Comparison of ENCODE assay signal across 14 cellular contexts in genomic region chr10:80163741-80164341, GRCh38. TPM values are rescaled to one million over a fixed set of nuclear protein-coding genes. Genes with fewer than 3 reads are reported as not detected.
DNase-seq lines count a peak whose midpoint lies in the region; ATAC-seq, FAIRE-seq and TF ChIP-seq lines count a peak whose summit lies in the region.
"Had no signal": no experiment of that assay in that cellular context is flagged by ENCODE, and none has a peak within 500 bp of the region (broad histone marks: within the 10 kb centered on the region; RNA-seq: fewer than 3 reads in every experiment).

No MANE protein-coding gene starts in this region.

- FAIRE-seq in astrocyte (lab: Jason Lieb, UNC), result no peak

- H4K20me1 ChIP-seq in astrocyte (ENCODE audit: insufficient read depth, low read length), result peaks cover 70% of the 10 kb centered on the region

- H3K27ac Mint-ChIP-seq in astrocyte (ENCODE audit: unreplicated experiment), result no peak overlapping the region
- H3K27ac Mint-ChIP-seq: activated T-cell treated with anti-CD3 and anti-CD28 coated beads, Interleukin-2, amount 50 U/mL, for 72 hours; nephron had no signal

- TF ChIP-seq POLR2A in thyroid gland (IDR thresholded peaks at IDR 0.05), result no peak

- H3K27me3 ChIP-seq in astrocyte (ENCODE audit: insufficient read depth, low read length) (no peaks in the 10 kb centered on the region), thyroid gland (no peaks in the 10 kb centered on the region)

- no peaks in the 10 kb centered on the region for H3K27me3 Mint-ChIP-seq in astrocyte (ENCODE audit: low read depth, unreplicated experiment)

- ATAC-seq in HG03571 (IDR thresholded peaks at IDR 0.05; ENCODE audit: unreplicated experiment), result no peak
- ATAC-seq: activated T-cell treated with anti-CD3 and anti-CD28 coated beads, Interleukin-2, amount 50 U/mL, for 72 hours had no signal

- H3K9me3 Mint-ChIP-seq in astrocyte (ENCODE audit: unreplicated experiment), result no peaks in the 10 kb centered on the region
- H3K9me3 Mint-ChIP-seq: activated T-cell treated with anti-CD3 and anti-CD28 coated beads, Interleukin-2, amount 50 U/mL, for 72 hours; nephron had no signal

- DNase-seq in DMS 273 (lab: John Stamatoyannopoulos, UW; ENCODE audit: unreplicated experiment) (peak; percentile 4), DMS 273 treated with DMSO at 0.1 percent for 48 hours (lab: John Stamatoyannopoulos, UW) (no peak), astrocyte (ENCODE audit: low read depth) (peak; percentile 76), hepatic stellate cell (ENCODE audit: low spot score) (peak; percentile 69), thyroid gland (no peak), SHP77 (lab: John Stamatoyannopoulos, UW) (no peak), NCI-H1694 treated with DMSO at 0.1 percent for 48 hours (lab: John Stamatoyannopoulos, UW) (no peak)
- DNase-seq: activated T-cell treated with anti-CD3 and anti-CD28 coated beads, Interleukin-2, amount 50 U/mL, for 72 hours; RPMI8226 had no signal

- H3K4me2 ChIP-seq in astrocyte (ENCODE audit: low read length), result peak overlapping the region; percentile 55
- H3K4me2 ChIP-seq: KMS-11 had no signal

- H3K27ac ChIP-seq in astrocyte (ENCODE audit: low read depth, low read length), result no peak overlapping the region
- H3K27ac ChIP-seq in thyroid gland, result peak overlapping the region in 2 of 3 donors; percentile 13 to 23
- H3K27ac ChIP-seq: 22Rv1, epithelial cell of prostate, KMS-11 had no signal

- no peak overlapping the region for H3K4me3 Mint-ChIP-seq in astrocyte (ENCODE audit: unreplicated experiment)
- H3K4me3 Mint-ChIP-seq: activated T-cell treated with anti-CD3 and anti-CD28 coated beads, Interleukin-2, amount 50 U/mL, for 72 hours; nephron had no signal

- H3K4me1 ChIP-seq in astrocyte (ENCODE audit: insufficient read depth, low read length) (peaks cover 40% of the 10 kb centered on the region), thyroid gland (peaks cover 0 to 61% of the 10 kb centered on the region in 2 donors)

- H3K9me3 ChIP-seq in astrocyte (ENCODE audit: insufficient read depth, low read depth, low read length), result no peaks in the 10 kb centered on the region
- H3K9me3 ChIP-seq in thyroid gland, result no peaks in the 10 kb centered on the region

- TF ChIP-seq CTCF in astrocyte (IDR thresholded peaks at IDR 0.05; ENCODE audit: insufficient read depth, low read depth, low read length), result no peak
- TF ChIP-seq CTCF in thyroid gland (IDR thresholded peaks at IDR 0.05), result no peak

- peaks cover 8% of the 10 kb centered on the region for H3K79me2 ChIP-seq in astrocyte (ENCODE audit: insufficient read depth, low read length)

- H3K36me3 Mint-ChIP-seq in astrocyte (ENCODE audit: low read depth, unreplicated experiment), result peaks cover 32% of the 10 kb centered on the region

- intact Hi-C loops in thyroid gland (cut with DNase I), result no loop called here

- H2AFZ ChIP-seq in astrocyte (ENCODE audit: low read depth, low read length), result no peak overlapping the region

- 78 to 82% methylated on average over 7 to 8 of the region's 8 CpGs for WGBS in thyroid gland, 2 donors

- H3K4me1 Mint-ChIP-seq in astrocyte (ENCODE audit: low read depth, unreplicated experiment), result peaks cover 27% of the 10 kb centered on the region

- no peak overlapping the region for H3K9ac ChIP-seq in astrocyte (ENCODE audit: low read length)
- H3K9ac ChIP-seq: KMS-11 had no signal

- H3K36me3 ChIP-seq in astrocyte (ENCODE audit: insufficient read depth, low read length) (peaks cover 23% of the 10 kb centered on the region), thyroid gland (peaks cover 22 to 39% of the 10 kb centered on the region in 2 donors)

- H3K4me3 ChIP-seq in astrocyte (ENCODE audit: insufficient read depth, low read depth, low read length), result no peak overlapping the region
- no peak overlapping the region for H3K4me3 ChIP-seq in thyroid gland (replicated peaks in 1 of 3)

RNA-seq across cellular contexts. Expression of gene PLAC9, which starts 31.3 kb away (rescaled TPM):
- total RNA-seq in astrocyte (1.5 and 2.3 TPM in 2 replicates), thyroid gland (10 to 100 TPM in 3 of 4 donors, 1 to 10 TPM in 1; 5.5 to 65.6 (median 33.6) TPM)
- total RNA-seq: activated T-cell treated with anti-CD3 and anti-CD28 coated beads, Interleukin-2, amount 50 U/mL, for 72 hours had no signal

RNA-seq across cellular contexts. Expression of gene ANXA11, which starts 41.5 kb away (rescaled TPM):
- total RNA-seq in astrocyte (102 and 122 TPM in 2 replicates), thyroid gland (100 to 1,000 TPM in 1 of 4 donors, 10 to 100 TPM in 3; 77.5 to 106 (median 90.8) TPM)

Comparison
In these comparisons a context has a peak if more than half of its experiments do, and no peak if none do; other contexts are left out.
1. DNase-seq: peak in DMS 273 (single experiment), astrocyte (single experiment) and hepatic stellate cell (single experiment); none in DMS 273 treated with DMSO at 0.1 percent for 48 hours (single experiment), thyroid gland (0 of 2), SHP77 (0 of 2) and NCI-H1694 treated with DMSO at 0.1 percent for 48 hours (single experiment).